Comparison of ENCODE assay signal across 15 cellular contexts in genomic region chr11:35169754-35170153, GRCh38. TPM values are rescaled to one million over a fixed set of nuclear protein-coding genes. Genes with fewer than 3 reads are reported as not detected.
DNase-seq lines count a peak whose midpoint lies in the region; ATAC-seq and TF ChIP-seq lines count a peak whose summit lies in the region.
"Had no signal": no experiment of that assay in that cellular context is flagged by ENCODE, and none has a peak within 500 bp of the region (broad histone marks: within the 10 kb centered on the region; RNA-seq: fewer than 3 reads in every experiment).

No MANE protein-coding gene starts in this region.

- TF ChIP-seq CTCF in ascending aorta (IDR thresholded peaks at IDR 0.05) (no peak), neutrophil (IDR thresholded peaks at IDR 0.05) (no peak), vagina (IDR thresholded peaks at IDR 0.05) (no peak)

- H3K4me3 ChIP-seq in ascending aorta (no peak overlapping the region), neutrophil (ENCODE audit: low read depth in 1 of 2, low read length in 1 of 2) (no peak overlapping the region), vagina (no peak overlapping the region)

- no peaks in the 10 kb centered on the region for H3K9me3 Mint-ChIP-seq in stimulated activated naive CD8-positive, alpha-beta T cell treated with anti-CD3 and anti-CD28 coated beads, Interleukin-15, Interleukin-2, amounts not matched to agents 100 ng/mL and 50 ng/mL, for 24 hours
- H3K9me3 Mint-ChIP-seq: H9, neural crest cell had no signal

- peak overlapping the region; percentile 97 for H3K27ac Mint-ChIP-seq in stimulated activated naive CD8-positive, alpha-beta T cell treated with anti-CD3 and anti-CD28 coated beads, Interleukin-15, Interleukin-2, amounts not matched to agents 100 ng/mL and 50 ng/mL, for 24 hours
- H3K27ac Mint-ChIP-seq: H9 had no signal

- intact Hi-C loops in ascending aorta (cut with DNase I), result loop anchor here (5.0 kb wide), 4 partner anchors 43 to 198 kb away; no protein-coding TSS in a partner anchor
- intact Hi-C loops in vagina (cut with DNase I), result no loop called here

- peaks cover 31 to 73% of the 10 kb centered on the region in 2 donors for H3K4me1 ChIP-seq in ascending aorta
- peaks cover 87 to 98% of the 10 kb centered on the region in 2 experiments for H3K4me1 ChIP-seq in neutrophil (ENCODE audit: control insufficient read depth in 1 of 2, insufficient read depth in 1 of 2, low read depth in 1 of 2, low read length in 1 of 2)
- H3K4me1 ChIP-seq in vagina, result peaks cover 100% of the 10 kb centered on the region

- H3K27me3 Mint-ChIP-seq in stimulated activated naive CD8-positive, alpha-beta T cell treated with anti-CD3 and anti-CD28 coated beads, Interleukin-15, Interleukin-2, amounts not matched to agents 100 ng/mL and 50 ng/mL, for 24 hours, result no peaks in the 10 kb centered on the region

- H3K9me3 ChIP-seq in ascending aorta, result no peaks in the 10 kb centered on the region
- no peaks in the 10 kb centered on the region for H3K9me3 ChIP-seq in neutrophil
- H3K9me3 ChIP-seq in vagina, result no peaks in the 10 kb centered on the region

- no peaks in the 10 kb centered on the region for H3K36me3 ChIP-seq in ascending aorta
- H3K36me3 ChIP-seq in neutrophil, result no peaks in the 10 kb centered on the region
- H3K36me3 ChIP-seq in vagina, result no peaks in the 10 kb centered on the region

- H3K27me3 ChIP-seq in ascending aorta (no peaks in the 10 kb centered on the region), neutrophil (no peaks in the 10 kb centered on the region), vagina (no peaks in the 10 kb centered on the region)

- DNase-seq in stimulated activated naive CD8-positive, alpha-beta T cell treated with anti-CD3 and anti-CD28 coated beads, Interleukin-15, Interleukin-2, amounts not matched to agents 100 U/mL and 50 U/mL, for 24 hours, result no peak
- DNase-seq in ascending aorta (ENCODE audit: low spot score in 2 of 2), result no peak
- DNase-seq in vagina (ENCODE audit: extremely low spot score in 2 of 2), result no peak
- no peak for DNase-seq in mucosa of gallbladder (ENCODE audit: low spot score)
- DNase-seq: activated CD8-positive, alpha-beta memory T cell treated with anti-CD3 and anti-CD28 coated beads, Interleukin-2, amount 50 U/mL, for 4 hours; DND-41; H9; NCI-H1105 treated with DMSO at 0.1 percent for 48 hours; NCI-H510A treated with DMSO at 0.1 percent for 48 hours had no signal

- peak overlapping the region; percentile 87 to 89 for H3K27ac ChIP-seq in ascending aorta
- peak overlapping the region; percentile 54 for H3K27ac ChIP-seq in neutrophil
- H3K27ac ChIP-seq in vagina, result peak overlapping the region; percentile 87
- H3K27ac ChIP-seq: VCaP had no signal

- peaks cover 100% of the 10 kb centered on the region for H3K4me1 Mint-ChIP-seq in stimulated activated naive CD8-positive, alpha-beta T cell treated with anti-CD3 and anti-CD28 coated beads, Interleukin-15, Interleukin-2, amounts not matched to agents 100 ng/mL and 50 ng/mL, for 24 hours (ENCODE audit: low read depth)

- no peak for ATAC-seq in stimulated activated naive CD8-positive, alpha-beta T cell treated with anti-CD3 and anti-CD28 coated beads, Interleukin-15, Interleukin-2, amounts not matched to agents 100 U/mL and 50 U/mL, for 24 hours
- ATAC-seq in GM21381 (IDR thresholded peaks at IDR 0.05; ENCODE audit: unreplicated experiment) (no peak), GM21447 (IDR thresholded peaks at IDR 0.05; ENCODE audit: unreplicated experiment) (no peak)

- peaks cover 69% of the 10 kb centered on the region for H3K36me3 Mint-ChIP-seq in stimulated activated naive CD8-positive, alpha-beta T cell treated with anti-CD3 and anti-CD28 coated beads, Interleukin-15, Interleukin-2, amounts not matched to agents 100 ng/mL and 50 ng/mL, for 24 hours (ENCODE audit: low read depth)

- H3K4me3 Mint-ChIP-seq in stimulated activated naive CD8-positive, alpha-beta T cell treated with anti-CD3 and anti-CD28 coated beads, Interleukin-15, Interleukin-2, amounts not matched to agents 100 ng/mL and 50 ng/mL, for 24 hours, result no peak overlapping the region
- H3K4me3 Mint-ChIP-seq: H9, neural crest cell had no signal

- TF ChIP-seq POLR2A in vagina (IDR thresholded peaks at IDR 0.05), result no peak

RNA-seq across cellular contexts. Expression of gene CD44, which starts 30.8 kb away (rescaled TPM):
- total RNA-seq in ascending aorta, result 188 TPM
- total RNA-seq in vagina, result 869 TPM
- 356 TPM for total RNA-seq in mucosa of gallbladder
